ENCODE assay signal across 8 cellular contexts in genomic region chr5:132498152-132498551, GRCh38. TPM values are rescaled to one million over a fixed set of nuclear protein-coding genes. Genes with fewer than 3 reads are reported as not detected.
DNase-seq lines count a peak whose midpoint lies in the region; ATAC-seq and TF ChIP-seq lines count a peak whose summit lies in the region.

No MANE protein-coding gene starts in this region.

- H3K4me1 ChIP-seq in SJSA1 (replicated peaks) = peaks cover 48% of the 10 kb centered on the region

- H3K36me3 ChIP-seq in SJSA1 = no peaks in the 10 kb centered on the region

- peak; percentile 61 for DNase-seq in ELR (ENCODE audit: low read depth)
- peak in 1 of 2 experiments; percentile 86 for DNase-seq in SJSA1 (ENCODE audit: low read depth in 1 of 2, low spot score in 2 of 2)
- DNase-seq in fibroblast of peridontal ligament (ENCODE audit: extremely low read depth) = peak; percentile 80
- peak; percentile 91 for DNase-seq in renal cortical epithelial cell (ENCODE audit: low read depth)
- no peak for DNase-seq in GM10266 (ENCODE audit: extremely low spot score)
- no peak for DNase-seq in cortex of kidney (lab: John Stamatoyannopoulos, UW)

- H3K27me3 ChIP-seq in SJSA1 (replicated peaks) = no peaks in the 10 kb centered on the region

- H3K4me3 ChIP-seq in SJSA1 = no peak overlapping the region

- no peaks in the 10 kb centered on the region for H3K9me3 ChIP-seq in SJSA1 (replicated peaks)

- no peak for ATAC-seq in GM18867 (IDR thresholded peaks at IDR 0.05; ENCODE audit: unreplicated experiment)
- no peak for ATAC-seq in HG03045 (IDR thresholded peaks at IDR 0.05; ENCODE audit: unreplicated experiment)

- peak overlapping the region; percentile 95 for H3K27ac ChIP-seq in SJSA1

- no peak for TF ChIP-seq CTCF in GM10266 (IDR thresholded peaks at IDR 0.05; ENCODE audit: control insufficient read depth, insufficient read depth, low read depth, missing control alignments)

RNA-seq across cellular contexts. Expression of gene IRF1, which starts 7.6 kb away (rescaled TPM):
- total RNA-seq in SJSA1 (2014; rRNA removed; shearing (Covaris generic)) = 16.0 and 18.4 TPM in 2 replicates
- total RNA-seq in renal cortical epithelial cell = 28.7 and 35.1 TPM in 2 replicates

RNA-seq across cellular contexts. Expression of gene IL5, which starts 45.2 kb away (rescaled TPM):
- total RNA-seq in SJSA1 (2014; rRNA removed; shearing (Covaris generic)) = not detected in 2 replicates
- not detected in 2 replicates for total RNA-seq in renal cortical epithelial cell

RNA-seq across cellular contexts. Expression of gene RAD50, which starts 58.6 kb away (rescaled TPM):
- 12.0 and 17.9 TPM in 2 replicates for total RNA-seq in SJSA1 (2014; rRNA removed; shearing (Covaris generic))
- 17.4 and 58.0 TPM in 2 replicates for total RNA-seq in renal cortical epithelial cell

Comparison
In these comparisons a context has a peak if more than half of its experiments do, and no peak if none do; other contexts are left out.
1. DNase-seq: peak in ELR (single experiment), fibroblast of peridontal ligament (single experiment) and renal cortical epithelial cell (single experiment); none in GM10266 (single experiment) and cortex of kidney (single experiment).